ENCODE assay signal across 20 cellular contexts in the genomic region with DNA sequence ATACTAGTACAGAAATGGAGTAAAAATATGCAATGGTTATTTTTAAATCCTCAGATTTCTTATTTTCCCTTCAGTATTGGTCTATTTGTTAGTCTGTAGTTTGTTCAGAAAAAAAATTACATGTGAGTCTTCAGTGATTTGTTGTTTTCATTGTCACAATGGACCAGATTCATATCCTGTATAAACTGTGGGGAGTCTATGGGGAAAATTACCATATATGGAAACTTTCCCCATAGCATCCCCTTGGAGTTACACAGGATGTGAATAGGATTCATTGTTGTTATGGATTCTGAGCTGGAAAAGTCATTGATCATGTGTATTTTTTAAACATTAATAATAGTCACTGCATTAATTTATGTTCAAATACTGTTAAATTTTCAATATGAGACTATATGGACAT.
"Had no signal": no experiment of that assay in that cellular context is flagged by ENCODE, and none has a peak within 500 bp of the region (broad histone marks: within the 10 kb centered on the region; RNA-seq: fewer than 3 reads in every experiment).

No MANE protein-coding gene starts in this region.

- H3K4me1 ChIP-seq: testis had no signal

- FAIRE-seq: kidney had no signal

- H3K27ac ChIP-seq: body of pancreas, left ventricle myocardium inferior, ovary, stomach, testis, upper lobe of left lung had no signal

- H3K36me3 ChIP-seq: ovary, stomach, upper lobe of left lung had no signal

- H3K4me3 ChIP-seq: body of pancreas, left ventricle myocardium inferior, ovary, stomach, testis, upper lobe of left lung had no signal

- DNase-seq: activated B cell treated with CpG ODN at 0.5 μM for 24 hours; activated CD4-positive, alpha-beta T cell treated with anti-CD3 and anti-CD28 coated beads for 48 hours; activated CD8-positive, alpha-beta T cell treated with anti-CD3 and anti-CD28 coated beads for 36 hours; activated gamma-delta T cell; activated T-cell treated with anti-CD3 and anti-CD28 coated beads, Interleukin-2, amount 50 U/mL, for 48 hours; amniotic stem cell; body of pancreas; effector memory CD8-positive, alpha-beta T cell; hippocampal formation; kidney; left ventricle myocardium inferior; mesenchymal stem cell; ovary; stimulated activated CD4-positive, alpha-beta T cell treated with anti-CD3 and anti-CD28 coated beads, Interleukin-12 subunit alpha, Interleukin-12 subunit beta, amount 100 ng/mL, for 4 hours; stimulated activated CD4-positive, alpha-beta T cell treated with anti-CD3 and anti-CD28 coated beads, Interleukin-2, amount 100 ng/mL, for 24 hours; stomach; SW 1271; testis; upper lobe of left lung had no signal

- H3K27me3 ChIP-seq: body of pancreas, ovary, stomach, testis, upper lobe of left lung had no signal

- H3K9me3 ChIP-seq: ovary, testis had no signal

- ATAC-seq: activated CD8-positive, alpha-beta T cell treated with anti-CD3 and anti-CD28 coated beads for 36 hours; activated naive CD4-positive, alpha-beta T cell treated with anti-CD3 and anti-CD28 coated beads, Interleukin-2, amount 50 U/mL, for 72 hours; body of pancreas; effector memory CD8-positive, alpha-beta T cell had no signal
